Comparison of ENCODE assay signal across 1 cellular context in genomic region chr10:48390005-48390871, GRCh38.
TF ChIP-seq lines count a peak whose summit lies in the region.

No MANE protein-coding gene starts in this region.

TF ChIP-seq in GM23338, 12 proteins besides CTCF, POLR2A, EP300 and RAD21:
- TF ChIP-seq ZNF114 (CRISPR knock-in tag; IDR thresholded peaks at IDR 0.05) (no peak), ZNF462 (CRISPR knock-in tag; IDR thresholded peaks at IDR 0.05) (no peak), ZNF331 (CRISPR knock-in tag; IDR thresholded peaks at IDR 0.05; ENCODE audit: low read depth) (no peak), EZH2phosphoT487 (IDR thresholded peaks at IDR 0.05; ENCODE audit: unreplicated experiment) (no peak), JUNB (IDR thresholded peaks at IDR 0.05; ENCODE audit: unreplicated experiment) (no peak), POLR2AphosphoS5 (IDR thresholded peaks at IDR 0.05; ENCODE audit: low read depth) (no peak), STAT1 (IDR thresholded peaks at IDR 0.05; ENCODE audit: unreplicated experiment) (no peak), NANOG (IDR thresholded peaks at IDR 0.05; ENCODE audit: borderline replicate concordance) (no peak), EZH2 (IDR thresholded peaks at IDR 0.05; ENCODE audit: low read depth, unreplicated experiment) (no peak), CREB1 (CRISPR knock-in tag; IDR thresholded peaks at IDR 0.05; ENCODE audit: low read depth) (no peak)
- TF ChIP-seq, protein P1, sequence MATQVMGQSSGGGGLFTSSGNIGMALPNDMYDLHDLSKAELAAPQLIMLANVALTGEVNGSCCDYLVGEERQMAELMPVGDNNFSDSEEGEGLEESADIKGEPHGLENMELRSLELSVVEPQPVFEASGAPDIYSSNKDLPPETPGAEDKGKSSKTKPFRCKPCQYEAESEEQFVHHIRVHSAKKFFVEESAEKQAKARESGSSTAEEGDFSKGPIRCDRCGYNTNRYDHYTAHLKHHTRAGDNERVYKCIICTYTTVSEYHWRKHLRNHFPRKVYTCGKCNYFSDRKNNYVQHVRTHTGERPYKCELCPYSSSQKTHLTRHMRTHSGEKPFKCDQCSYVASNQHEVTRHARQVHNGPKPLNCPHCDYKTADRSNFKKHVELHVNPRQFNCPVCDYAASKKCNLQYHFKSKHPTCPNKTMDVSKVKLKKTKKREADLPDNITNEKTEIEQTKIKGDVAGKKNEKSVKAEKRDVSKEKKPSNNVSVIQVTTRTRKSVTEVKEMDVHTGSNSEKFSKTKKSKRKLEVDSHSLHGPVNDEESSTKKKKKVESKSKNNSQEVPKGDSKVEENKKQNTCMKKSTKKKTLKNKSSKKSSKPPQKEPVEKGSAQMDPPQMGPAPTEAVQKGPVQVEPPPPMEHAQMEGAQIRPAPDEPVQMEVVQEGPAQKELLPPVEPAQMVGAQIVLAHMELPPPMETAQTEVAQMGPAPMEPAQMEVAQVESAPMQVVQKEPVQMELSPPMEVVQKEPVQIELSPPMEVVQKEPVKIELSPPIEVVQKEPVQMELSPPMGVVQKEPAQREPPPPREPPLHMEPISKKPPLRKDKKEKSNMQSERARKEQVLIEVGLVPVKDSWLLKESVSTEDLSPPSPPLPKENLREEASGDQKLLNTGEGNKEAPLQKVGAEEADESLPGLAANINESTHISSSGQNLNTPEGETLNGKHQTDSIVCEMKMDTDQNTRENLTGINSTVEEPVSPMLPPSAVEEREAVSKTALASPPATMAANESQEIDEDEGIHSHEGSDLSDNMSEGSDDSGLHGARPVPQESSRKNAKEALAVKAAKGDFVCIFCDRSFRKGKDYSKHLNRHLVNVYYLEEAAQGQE (IDR thresholded peaks at IDR 0.05; ENCODE audit: unreplicated experiment) = no peak
- TF ChIP-seq, protein P2, sequence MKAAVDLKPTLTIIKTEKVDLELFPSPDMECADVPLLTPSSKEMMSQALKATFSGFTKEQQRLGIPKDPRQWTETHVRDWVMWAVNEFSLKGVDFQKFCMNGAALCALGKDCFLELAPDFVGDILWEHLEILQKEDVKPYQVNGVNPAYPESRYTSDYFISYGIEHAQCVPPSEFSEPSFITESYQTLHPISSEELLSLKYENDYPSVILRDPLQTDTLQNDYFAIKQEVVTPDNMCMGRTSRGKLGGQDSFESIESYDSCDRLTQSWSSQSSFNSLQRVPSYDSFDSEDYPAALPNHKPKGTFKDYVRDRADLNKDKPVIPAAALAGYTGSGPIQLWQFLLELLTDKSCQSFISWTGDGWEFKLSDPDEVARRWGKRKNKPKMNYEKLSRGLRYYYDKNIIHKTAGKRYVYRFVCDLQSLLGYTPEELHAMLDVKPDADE (IDR thresholded peaks at IDR 0.05) = no peak
